1 cellular context compared by ENCODE assay signal in genomic region chr17:39200957-39201510, GRCh38.
A peak's percentile ranks its signal among the peaks of the same experiment; 100 is the strongest.
TF ChIP-seq lines count a peak whose summit lies in the region.

No MANE protein-coding gene starts in this region.

TF ChIP-seq in HepG2, 621 proteins besides CTCF, POLR2A, EP300 and RAD21 (continues in another document):
- TF ChIP-seq KAT7 (CRISPR knock-in tag; IDR thresholded peaks at IDR 0.05; ENCODE audit: borderline replicate concordance): peak; percentile 39; the same call in 1 of the 2 replicates
- TF ChIP-seq, protein P1, sequence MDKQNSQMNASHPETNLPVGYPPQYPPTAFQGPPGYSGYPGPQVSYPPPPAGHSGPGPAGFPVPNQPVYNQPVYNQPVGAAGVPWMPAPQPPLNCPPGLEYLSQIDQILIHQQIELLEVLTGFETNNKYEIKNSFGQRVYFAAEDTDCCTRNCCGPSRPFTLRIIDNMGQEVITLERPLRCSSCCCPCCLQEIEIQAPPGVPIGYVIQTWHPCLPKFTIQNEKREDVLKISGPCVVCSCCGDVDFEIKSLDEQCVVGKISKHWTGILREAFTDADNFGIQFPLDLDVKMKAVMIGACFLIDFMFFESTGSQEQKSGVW (CRISPR knock-in tag; IDR thresholded peaks at IDR 0.05; ENCODE audit: borderline replicate concordance): no peak
- no peak for TF ChIP-seq ZFP37 (CRISPR knock-in tag; IDR thresholded peaks at IDR 0.05; ENCODE audit: borderline replicate concordance)
- 0 out of 2 replicates have a peak, but pooled peaks have one; percentile 3 for TF ChIP-seq ZNF17 (CRISPR knock-in tag; IDR thresholded peaks at IDR 0.05)
- TF ChIP-seq HOXA9 (CRISPR knock-in tag; IDR thresholded peaks at IDR 0.05; ENCODE audit: borderline replicate concordance): no peak
- no peak for TF ChIP-seq DMTF1 (CRISPR knock-in tag; IDR thresholded peaks at IDR 0.05)
- peak; percentile 16; the same call in 1 of the 2 replicates for TF ChIP-seq ZNF430 (CRISPR knock-in tag; IDR thresholded peaks at IDR 0.05)
- TF ChIP-seq RBM22 (optimal IDR thresholded peaks at IDR 0.05; ENCODE audit: low read length): peak; percentile 3
- 0 out of 2 replicates have a peak, but pooled peaks have one; percentile 19 for TF ChIP-seq ARID2 (CRISPR knock-in tag; IDR thresholded peaks at IDR 0.05; ENCODE audit: borderline replicate concordance)
- TF ChIP-seq ZNF747 (CRISPR knock-in tag; IDR thresholded peaks at IDR 0.05; ENCODE audit: borderline replicate concordance): no peak
- no peak for TF ChIP-seq ISX (CRISPR knock-in tag; conservative IDR thresholded peaks at IDR 0.05)
- TF ChIP-seq ZNF441 (CRISPR knock-in tag; IDR thresholded peaks at IDR 0.05; ENCODE audit: borderline replicate concordance): no peak
- TF ChIP-seq ZNF572 (CRISPR knock-in tag; IDR thresholded peaks at IDR 0.05): 0 out of 2 replicates have a peak, but pooled peaks have one; percentile 44
- no peak for TF ChIP-seq JUN (CRISPR knock-in tag; IDR thresholded peaks at IDR 0.05)
- TF ChIP-seq, protein P2, sequence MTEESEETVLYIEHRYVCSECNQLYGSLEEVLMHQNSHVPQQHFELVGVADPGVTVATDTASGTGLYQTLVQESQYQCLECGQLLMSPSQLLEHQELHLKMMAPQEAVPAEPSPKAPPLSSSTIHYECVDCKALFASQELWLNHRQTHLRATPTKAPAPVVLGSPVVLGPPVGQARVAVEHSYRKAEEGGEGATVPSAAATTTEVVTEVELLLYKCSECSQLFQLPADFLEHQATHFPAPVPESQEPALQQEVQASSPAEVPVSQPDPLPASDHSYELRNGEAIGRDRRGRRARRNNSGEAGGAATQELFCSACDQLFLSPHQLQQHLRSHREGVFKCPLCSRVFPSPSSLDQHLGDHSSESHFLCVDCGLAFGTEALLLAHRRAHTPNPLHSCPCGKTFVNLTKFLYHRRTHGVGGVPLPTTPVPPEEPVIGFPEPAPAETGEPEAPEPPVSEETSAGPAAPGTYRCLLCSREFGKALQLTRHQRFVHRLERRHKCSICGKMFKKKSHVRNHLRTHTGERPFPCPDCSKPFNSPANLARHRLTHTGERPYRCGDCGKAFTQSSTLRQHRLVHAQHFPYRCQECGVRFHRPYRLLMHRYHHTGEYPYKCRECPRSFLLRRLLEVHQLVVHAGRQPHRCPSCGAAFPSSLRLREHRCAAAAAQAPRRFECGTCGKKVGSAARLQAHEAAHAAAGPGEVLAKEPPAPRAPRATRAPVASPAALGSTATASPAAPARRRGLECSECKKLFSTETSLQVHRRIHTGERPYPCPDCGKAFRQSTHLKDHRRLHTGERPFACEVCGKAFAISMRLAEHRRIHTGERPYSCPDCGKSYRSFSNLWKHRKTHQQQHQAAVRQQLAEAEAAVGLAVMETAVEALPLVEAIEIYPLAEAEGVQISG (CRISPR knock-in tag; IDR thresholded peaks at IDR 0.05): no peak
- no peak for TF ChIP-seq POLR2G (IDR thresholded peaks at IDR 0.05; ENCODE audit: low read depth, low read length)
- no peak for TF ChIP-seq ZNF292 (CRISPR knock-in tag; IDR thresholded peaks at IDR 0.05; ENCODE audit: borderline replicate concordance, low read depth)
- no peak for TF ChIP-seq ZNF205 (CRISPR knock-in tag; IDR thresholded peaks at IDR 0.05)
- no peak for TF ChIP-seq ZNF34 (CRISPR knock-in tag; IDR thresholded peaks at IDR 0.05; ENCODE audit: borderline replicate concordance)
- TF ChIP-seq CENPBD1 (CRISPR knock-in tag; IDR thresholded peaks at IDR 0.05; ENCODE audit: borderline replicate concordance, low read depth): 0 out of 2 replicates have a peak, but pooled peaks have one; percentile 14
- TF ChIP-seq, protein P3, sequence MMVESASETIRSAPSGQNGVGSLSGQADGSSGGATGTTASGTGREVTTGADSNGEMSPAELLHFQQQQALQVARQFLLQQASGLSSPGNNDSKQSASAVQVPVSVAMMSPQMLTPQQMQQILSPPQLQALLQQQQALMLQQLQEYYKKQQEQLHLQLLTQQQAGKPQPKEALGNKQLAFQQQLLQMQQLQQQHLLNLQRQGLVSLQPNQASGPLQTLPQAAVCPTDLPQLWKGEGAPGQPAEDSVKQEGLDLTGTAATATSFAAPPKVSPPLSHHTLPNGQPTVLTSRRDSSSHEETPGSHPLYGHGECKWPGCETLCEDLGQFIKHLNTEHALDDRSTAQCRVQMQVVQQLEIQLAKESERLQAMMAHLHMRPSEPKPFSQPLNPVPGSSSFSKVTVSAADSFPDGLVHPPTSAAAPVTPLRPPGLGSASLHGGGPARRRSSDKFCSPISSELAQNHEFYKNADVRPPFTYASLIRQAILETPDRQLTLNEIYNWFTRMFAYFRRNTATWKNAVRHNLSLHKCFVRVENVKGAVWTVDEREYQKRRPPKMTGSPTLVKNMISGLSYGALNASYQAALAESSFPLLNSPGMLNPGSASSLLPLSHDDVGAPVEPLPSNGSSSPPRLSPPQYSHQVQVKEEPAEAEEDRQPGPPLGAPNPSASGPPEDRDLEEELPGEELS (CRISPR knock-in tag; IDR thresholded peaks at IDR 0.05): no peak
- TF ChIP-seq SP2 (CRISPR knock-in tag; IDR thresholded peaks at IDR 0.05): no peak
- TF ChIP-seq, protein P4, sequence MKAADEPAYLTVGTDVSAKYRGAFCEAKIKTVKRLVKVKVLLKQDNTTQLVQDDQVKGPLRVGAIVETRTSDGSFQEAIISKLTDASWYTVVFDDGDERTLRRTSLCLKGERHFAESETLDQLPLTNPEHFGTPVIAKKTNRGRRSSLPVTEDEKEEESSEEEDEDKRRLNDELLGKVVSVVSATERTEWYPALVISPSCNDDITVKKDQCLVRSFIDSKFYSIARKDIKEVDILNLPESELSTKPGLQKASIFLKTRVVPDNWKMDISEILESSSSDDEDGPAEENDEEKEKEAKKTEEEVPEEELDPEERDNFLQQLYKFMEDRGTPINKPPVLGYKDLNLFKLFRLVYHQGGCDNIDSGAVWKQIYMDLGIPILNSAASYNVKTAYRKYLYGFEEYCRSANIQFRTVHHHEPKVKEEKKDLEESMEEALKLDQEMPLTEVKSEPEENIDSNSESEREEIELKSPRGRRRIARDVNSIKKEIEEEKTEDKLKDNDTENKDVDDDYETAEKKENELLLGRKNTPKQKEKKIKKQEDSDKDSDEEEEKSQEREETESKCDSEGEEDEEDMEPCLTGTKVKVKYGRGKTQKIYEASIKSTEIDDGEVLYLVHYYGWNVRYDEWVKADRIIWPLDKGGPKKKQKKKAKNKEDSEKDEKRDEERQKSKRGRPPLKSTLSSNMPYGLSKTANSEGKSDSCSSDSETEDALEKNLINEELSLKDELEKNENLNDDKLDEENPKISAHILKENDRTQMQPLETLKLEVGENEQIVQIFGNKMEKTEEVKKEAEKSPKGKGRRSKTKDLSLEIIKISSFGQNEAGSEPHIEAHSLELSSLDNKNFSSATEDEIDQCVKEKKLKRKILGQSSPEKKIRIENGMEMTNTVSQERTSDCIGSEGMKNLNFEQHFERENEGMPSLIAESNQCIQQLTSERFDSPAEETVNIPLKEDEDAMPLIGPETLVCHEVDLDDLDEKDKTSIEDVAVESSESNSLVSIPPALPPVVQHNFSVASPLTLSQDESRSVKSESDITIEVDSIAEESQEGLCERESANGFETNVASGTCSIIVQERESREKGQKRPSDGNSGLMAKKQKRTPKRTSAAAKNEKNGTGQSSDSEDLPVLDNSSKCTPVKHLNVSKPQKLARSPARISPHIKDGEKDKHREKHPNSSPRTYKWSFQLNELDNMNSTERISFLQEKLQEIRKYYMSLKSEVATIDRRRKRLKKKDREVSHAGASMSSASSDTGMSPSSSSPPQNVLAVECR (CRISPR knock-in tag; IDR thresholded peaks at IDR 0.05; ENCODE audit: borderline replicate concordance): no peak
- TF ChIP-seq POLR2AphosphoS5 (IDR thresholded peaks at IDR 0.05; ENCODE audit: low read depth, low read length): peak; percentile 30; the same call in 1 of the 2 replicates
- TF ChIP-seq SIN3B (IDR thresholded peaks at IDR 0.05; ENCODE audit: low read length): no peak
- 0 out of 2 replicates have a peak, but pooled peaks have one; percentile 8 for TF ChIP-seq ZNF816 (CRISPR knock-in tag; IDR thresholded peaks at IDR 0.05; ENCODE audit: borderline replicate concordance)
- TF ChIP-seq ZNF138 (CRISPR knock-in tag; IDR thresholded peaks at IDR 0.05; ENCODE audit: low read depth): no peak; the same call in 1 of the 2 replicates
- no peak for TF ChIP-seq HNF1A (IDR thresholded peaks at IDR 0.05; ENCODE audit: low read depth)
- TF ChIP-seq HNF1A (CRISPR knock-in tag; IDR thresholded peaks at IDR 0.05; ENCODE audit: borderline replicate concordance): no peak
- TF ChIP-seq ARID3A (IDR thresholded peaks at IDR 0.05; ENCODE audit: low read depth, low read length): no peak
- TF ChIP-seq ZNF414 (CRISPR knock-in tag; IDR thresholded peaks at IDR 0.05): no peak
- no peak for TF ChIP-seq ZNF281 (CRISPR knock-in tag; IDR thresholded peaks at IDR 0.05; ENCODE audit: borderline replicate concordance)
